Comparison of ENCODE assay signal across 11 cellular contexts in genomic region chr16:54647216-54647615, GRCh38.
"Had no signal": no experiment of that assay in that cellular context is flagged by ENCODE, and none has a peak within 500 bp of the region (broad histone marks: within the 10 kb centered on the region; RNA-seq: fewer than 3 reads in every experiment).

No MANE protein-coding gene starts in this region.

- H3K27me3 ChIP-seq: neural progenitor cell had no signal

- H3K4me1 ChIP-seq: parathyroid adenoma had no signal

- H3K36me3 ChIP-seq: neural progenitor cell had no signal

- DNase-seq: activated CD4-positive, alpha-beta T cell treated with anti-CD3 and anti-CD28 coated beads, Interleukin-2, amount 10 ng/mL, durations not matched to agents 7 days and 5 days; activated CD4-positive, CD25-positive, alpha-beta regulatory T cell; activated naive CD8-positive, alpha-beta T cell treated with anti-CD3 and anti-CD28 coated beads for 36 hours; erythroblast; hypothalamus; kidney glomerular epithelial cell; stimulated activated CD4-positive, alpha-beta T cell treated with anti-CD3 and anti-CD28 coated beads, Interleukin-2, amount 100 ng/mL, for 48 hours had no signal

- H3K4me3 ChIP-seq: neural progenitor cell, SK-N-MC had no signal

- H3K27ac ChIP-seq: neural progenitor cell, parathyroid adenoma, SK-N-MC had no signal

- ATAC-seq: stimulated activated memory B cell treated with anti-CD40 and anti-IgM and Interleukin-4, amounts not matched to agents 10 μg/mL and 1 μg/mL and 100 μg/mL, for 72 hours had no signal
